7 cellular contexts compared by ENCODE assay signal in genomic region chr2:164761201-164761600, GRCh38.
DNase-seq lines count a peak whose midpoint lies in the region; ATAC-seq and FAIRE-seq lines count a peak whose summit lies in the region.
"Not testable (repeated sequence)": the region's sequence is repeated elsewhere in the genome, so short reads cannot be mapped to it uniquely, and the experiment has no call there.

No MANE protein-coding gene starts in this region.

- peak; percentile 88 for FAIRE-seq in GM18507 (lab: Jason Lieb, UNC)

- H3K27ac Mint-ChIP-seq in activated CD4-positive, alpha-beta T cell treated with anti-CD3 and anti-CD28 coated beads for 36 hours: not testable (repeated sequence)

- not testable (repeated sequence) for H3K9me3 Mint-ChIP-seq in activated CD4-positive, alpha-beta T cell treated with anti-CD3 and anti-CD28 coated beads for 36 hours (ENCODE audit: low read depth)

- H3K4me3 Mint-ChIP-seq in activated CD4-positive, alpha-beta T cell treated with anti-CD3 and anti-CD28 coated beads for 36 hours: not testable (repeated sequence)

- intact Hi-C loops in activated CD4-positive, alpha-beta T cell treated with anti-CD3 and anti-CD28 coated beads for 36 hours (cut with DNase I, micrococcal nuclease): loop anchor here in 1 of 2 experiments (1.0 kb wide), 1 partner anchor 149 kb away; no protein-coding TSS in a partner anchor

- ATAC-seq in GM19397 (IDR thresholded peaks at IDR 0.05; ENCODE audit: unreplicated experiment): peak; percentile 99
- peak; percentile 98 for ATAC-seq in GM21825 (IDR thresholded peaks at IDR 0.05; ENCODE audit: unreplicated experiment)
- ATAC-seq in HG03060 (IDR thresholded peaks at IDR 0.05; ENCODE audit: low read depth, unreplicated experiment): peak; percentile 100
- peak; percentile 99 for ATAC-seq in HG03558 (IDR thresholded peaks at IDR 0.05; ENCODE audit: extremely low read depth, unreplicated experiment)
- ATAC-seq in activated CD4-positive, alpha-beta T cell treated with anti-CD3 and anti-CD28 coated beads for 36 hours: peak; percentile 84

- H3K27me3 Mint-ChIP-seq in activated CD4-positive, alpha-beta T cell treated with anti-CD3 and anti-CD28 coated beads for 36 hours: not testable (repeated sequence)

- H3K4me1 Mint-ChIP-seq in activated CD4-positive, alpha-beta T cell treated with anti-CD3 and anti-CD28 coated beads for 36 hours: peaks cover 13% of the 10 kb centered on the region

- DNase-seq in GM18507 (ENCODE audit: extremely low spot score, insufficient read length, low read depth): not testable (repeated sequence)
- peak; percentile 65 for DNase-seq in activated CD4-positive, alpha-beta T cell treated with anti-CD3 and anti-CD28 coated beads for 36 hours
- peak; percentile 16 for DNase-seq in glomerular visceral epithelial cell (ENCODE audit: extremely low spot score)

- H3K36me3 Mint-ChIP-seq in activated CD4-positive, alpha-beta T cell treated with anti-CD3 and anti-CD28 coated beads for 36 hours (ENCODE audit: low read depth): not testable (repeated sequence)

- CTCF ChIA-PET in activated CD4-positive, alpha-beta T cell treated with anti-CD3 and anti-CD28 coated beads for 36 hours (lab: Charles Lee): interaction anchor here (0.6 kb wide), 1 partner anchor 162 kb away, joined by 3 read pairs; no protein-coding TSS in a partner anchor

- POLR2A ChIA-PET in activated CD4-positive, alpha-beta T cell treated with anti-CD3 and anti-CD28 coated beads for 36 hours (lab: Charles Lee): interaction anchor here (0.6 kb wide), 1 partner anchor 573 kb away, joined by 3 read pairs; no protein-coding TSS in a partner anchor
